Comparison of ENCODE assay signal across 15 cellular contexts in the genomic region with DNA sequence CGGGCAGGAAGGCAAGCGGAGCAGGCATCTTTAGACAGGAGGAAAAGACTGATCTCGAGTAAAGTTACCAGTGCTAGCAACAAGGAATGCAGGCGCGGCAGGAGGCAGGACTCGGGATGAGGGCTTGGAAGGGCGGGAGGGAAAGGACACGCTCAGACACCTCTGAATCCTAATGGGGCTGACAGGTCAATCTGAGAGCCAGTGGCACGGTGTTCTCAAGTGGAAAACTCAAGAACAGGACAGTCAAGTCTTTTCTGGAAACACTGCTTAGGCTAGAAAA.
DNase-seq lines count a peak whose midpoint lies in the region; ATAC-seq and TF ChIP-seq lines count a peak whose summit lies in the region.
"Had no signal": no experiment of that assay in that cellular context is flagged by ENCODE, and none has a peak within 500 bp of the region (broad histone marks: within the 10 kb centered on the region; RNA-seq: fewer than 3 reads in every experiment).

No MANE protein-coding gene starts in this region.

- ATAC-seq in HG02571 (IDR thresholded peaks at IDR 0.05; ENCODE audit: unreplicated experiment), result no peak
- ATAC-seq: sciatic nerve had no signal

- H3K9me3 ChIP-seq in HUES6 (ENCODE audit: control insufficient read depth, insufficient read depth, low read depth, low read length), result no peaks in the 10 kb centered on the region
- no peaks in the 10 kb centered on the region for H3K9me3 ChIP-seq in muscle layer of duodenum (ENCODE audit: control insufficient read depth in 1 of 2, low read length in 2 of 2)
- H3K9me3 ChIP-seq in suprapubic skin, result no peaks in the 10 kb centered on the region

- peaks cover 2% of the 10 kb centered on the region for H3K9me3 Mint-ChIP-seq in glutamatergic neuron (ENCODE audit: unreplicated experiment)
- H3K9me3 Mint-ChIP-seq: T-helper 2 cell treated with Interferon-gamma antibody and Interleukin-4, amounts not matched to agents 5 μg/mL and 100 μg/mL, for 36 hours had no signal

- no peak overlapping the region for H3K9ac ChIP-seq in HUES6 (ENCODE audit: low read length)

- peaks cover 16% of the 10 kb centered on the region for H3K4me1 Mint-ChIP-seq in glutamatergic neuron (ENCODE audit: low read depth, unreplicated experiment)

- peak overlapping the region; percentile 49 for H3K4me3 ChIP-seq in HUES6 (ENCODE audit: low read depth, low read length)
- peak overlapping the region in 56 of 59 donors; percentile 2 to 69 (median 52) for H3K4me3 ChIP-seq in dorsolateral prefrontal cortex
- peak overlapping the region; percentile 16 to 41 for H3K4me3 ChIP-seq in muscle layer of duodenum (ENCODE audit: low read depth in 1 of 2, low read length in 2 of 2)
- peak overlapping the region; percentile 3 for H3K4me3 ChIP-seq in suprapubic skin
- H3K4me3 ChIP-seq: PC-9 had no signal

- no peak overlapping the region for H3K4me3 Mint-ChIP-seq in glutamatergic neuron (ENCODE audit: unreplicated experiment)
- H3K4me3 Mint-ChIP-seq: HFFc6; T-helper 2 cell treated with Interferon-gamma antibody and Interleukin-4, amounts not matched to agents 5 μg/mL and 100 μg/mL, for 36 hours had no signal

- TF ChIP-seq CTCF in dorsolateral prefrontal cortex (IDR thresholded peaks at IDR 0.05 in 54 of 56, conservative IDR thresholded peaks at IDR 0.05 in 2 of 56; ENCODE audit: low read depth in 1 of 56, partially characterized antibody in 56 of 56) (no peak), suprapubic skin (IDR thresholded peaks at IDR 0.05) (no peak), glutamatergic neuron (IDR thresholded peaks at IDR 0.05; ENCODE audit: partially characterized antibody, unreplicated experiment) (no peak)

- DNase-seq in dorsolateral prefrontal cortex (peak in 1 of 10 donors; percentile 5), suprapubic skin (ENCODE audit: low spot score in 2 of 2) (no peak), glutamatergic neuron (no peak), OCI-M1 (lab: John Stamatoyannopoulos, UW) (no peak)
- DNase-seq: activated T-cell treated with anti-CD3 and anti-CD28 coated beads, Interleukin-2, amount 50 U/mL, for 48 hours; AML-193; HFFc6; NCI-H1436; NCI-H82; PC-9 had no signal

- peaks cover 7% of the 10 kb centered on the region for H3K27me3 Mint-ChIP-seq in glutamatergic neuron (ENCODE audit: unreplicated experiment)

- 18% methylated on average over 9 of the region's 9 CpGs for WGBS in suprapubic skin

- H3K27ac ChIP-seq in HUES6 (ENCODE audit: low read depth, low read length) (no peak overlapping the region), dorsolateral prefrontal cortex (peak overlapping the region in 2 of 59 donors; percentile 61 to 63), muscle layer of duodenum (ENCODE audit: low read length) (no peak overlapping the region), suprapubic skin (no peak overlapping the region)
- H3K27ac ChIP-seq: PC-9 had no signal

- H3K4me1 ChIP-seq in HUES6 (ENCODE audit: control insufficient read depth, insufficient read depth, low read length) (peaks cover 8% of the 10 kb centered on the region; the same call in 1 of the 2 replicates), muscle layer of duodenum (ENCODE audit: control insufficient read depth in 1 of 2, insufficient read depth in 2 of 2, low read length in 2 of 2) (peaks cover 3 to 11% of the 10 kb centered on the region in 2 donors), suprapubic skin (peaks cover 3% of the 10 kb centered on the region)

- H3K27me3 ChIP-seq in HUES6 (ENCODE audit: control insufficient read depth, insufficient read depth, low read length) (peaks cover 34% of the 10 kb centered on the region), dorsolateral prefrontal cortex (peaks cover 0 to 8% (median 0%) of the 10 kb centered on the region in 45 donors), muscle layer of duodenum (ENCODE audit: low read depth, low read length) (no peaks in the 10 kb centered on the region), suprapubic skin (peaks cover 17% of the 10 kb centered on the region)

- TF ChIP-seq EP300 in suprapubic skin (IDR thresholded peaks at IDR 0.05), result no peak

- intact Hi-C loops in dorsolateral prefrontal cortex (cut with DNase I), result no loop called here

- no peaks in the 10 kb centered on the region for H3K36me3 ChIP-seq in HUES6 (ENCODE audit: control insufficient read depth, insufficient read depth, low read length)
- H3K36me3 ChIP-seq in muscle layer of duodenum (ENCODE audit: control insufficient read depth in 1 of 2, insufficient read depth in 2 of 2, low read length in 2 of 2), result no peaks in the 10 kb centered on the region
- H3K36me3 ChIP-seq in suprapubic skin, result no peaks in the 10 kb centered on the region

- TF ChIP-seq POLR2A in suprapubic skin (IDR thresholded peaks at IDR 0.05), result no peak

- no peaks in the 10 kb centered on the region for H3K36me3 Mint-ChIP-seq in glutamatergic neuron (ENCODE audit: unreplicated experiment)

- no peak overlapping the region for H3K27ac Mint-ChIP-seq in glutamatergic neuron (ENCODE audit: unreplicated experiment)
- H3K27ac Mint-ChIP-seq: HFFc6; T-helper 2 cell treated with Interferon-gamma antibody and Interleukin-4, amounts not matched to agents 5 μg/mL and 100 μg/mL, for 36 hours had no signal
